ENCODE assay signal across 21 cellular contexts in genomic region chr5:116554764-116555163, GRCh38. TPM values are rescaled to one million over a fixed set of nuclear protein-coding genes. Genes with fewer than 3 reads are reported as not detected.
DNase-seq lines count a peak whose midpoint lies in the region; ATAC-seq and TF ChIP-seq lines count a peak whose summit lies in the region.
"Had no signal": no experiment of that assay in that cellular context is flagged by ENCODE, and none has a peak within 500 bp of the region (broad histone marks: within the 10 kb centered on the region; RNA-seq: fewer than 3 reads in every experiment).

No MANE protein-coding gene starts in this region.

- H3K9me3 Mint-ChIP-seq in brain (peaks cover 0 to 2% (median 0%) of the 10 kb centered on the region in 5 experiments), HFFc6 (no peaks in the 10 kb centered on the region)
- H3K9me3 Mint-ChIP-seq: activated B cell treated with CpG ODN at 0.5 μM for 24 hours; activated T-helper 1 cell treated with anti-CD3 and anti-CD28 coated beads, Interleukin-12 subunit alpha, Interleukin-12 subunit beta, Interleukin-2, Interleukin-4 antibody, amounts not matched to agents 30 ng/mL and 10 ng/mL and 1 ng/mL, durations not matched to agents 14 hours and 24 hours and 36 hours; central memory CD8-positive, alpha-beta T cell; T-helper 1 cell treated with Interleukin-12 subunit alpha and Interleukin-12 subunit beta and Interleukin-4 antibody, amounts not matched to agents 30 μg/mL and 1 μg/mL, for 36 hours had no signal

- no peak for TF ChIP-seq CTCF in brain (conservative IDR thresholded peaks at IDR 0.05)
- TF ChIP-seq CTCF in HFFc6 (IDR thresholded peaks at IDR 0.05) = no peak

- H3K27me3 Mint-ChIP-seq in brain (no peaks in the 10 kb centered on the region), HFFc6 (ENCODE audit: insufficient read depth) (no peaks in the 10 kb centered on the region)

- H3K36me3 Mint-ChIP-seq in brain = peaks cover 9% of the 10 kb centered on the region
- H3K36me3 Mint-ChIP-seq in HFFc6 (ENCODE audit: low read depth) = no peaks in the 10 kb centered on the region

- H3K27ac Mint-ChIP-seq in brain = peak overlapping the region in 4 of 5 experiments; percentile 44 to 97 (median 89)
- no peak overlapping the region for H3K27ac Mint-ChIP-seq in HFFc6
- H3K27ac Mint-ChIP-seq: activated B cell treated with CpG ODN at 0.5 μM for 24 hours; activated T-helper 1 cell treated with anti-CD3 and anti-CD28 coated beads, Interleukin-12 subunit alpha, Interleukin-12 subunit beta, Interleukin-2, Interleukin-4 antibody, amounts not matched to agents 30 ng/mL and 10 ng/mL and 1 ng/mL, durations not matched to agents 14 hours and 24 hours and 36 hours; T-helper 1 cell treated with Interleukin-12 subunit alpha and Interleukin-12 subunit beta and Interleukin-4 antibody, amounts not matched to agents 30 μg/mL and 1 μg/mL, for 36 hours had no signal

- ATAC-seq in GM18870 (IDR thresholded peaks at IDR 0.05; ENCODE audit: unreplicated experiment) (no peak), GM19328 (IDR thresholded peaks at IDR 0.05; ENCODE audit: unreplicated experiment) (no peak)
- ATAC-seq: GM12878 had no signal

- peak overlapping the region in 1 of 5 experiments; percentile 46 for H3K4me3 Mint-ChIP-seq in brain
- no peak overlapping the region for H3K4me3 Mint-ChIP-seq in HFFc6
- H3K4me3 Mint-ChIP-seq: activated B cell treated with CpG ODN at 0.5 μM for 24 hours; activated T-helper 1 cell treated with anti-CD3 and anti-CD28 coated beads, Interleukin-12 subunit alpha, Interleukin-12 subunit beta, Interleukin-2, Interleukin-4 antibody, amounts not matched to agents 30 ng/mL and 10 ng/mL and 1 ng/mL, durations not matched to agents 14 hours and 24 hours and 36 hours; central memory CD8-positive, alpha-beta T cell; T-helper 1 cell treated with Interleukin-12 subunit alpha and Interleukin-12 subunit beta and Interleukin-4 antibody, amounts not matched to agents 30 μg/mL and 1 μg/mL, for 36 hours had no signal

- DNase-seq in Ammon's horn (ENCODE audit: low spot score) = peak; percentile 61
- DNase-seq in NCI-H1092 treated with DMSO at 0.1 percent for 48 hours (lab: John Stamatoyannopoulos, UW) = peak; percentile 60
- peak; percentile 19 for DNase-seq in myocyte (ENCODE audit: low read depth)
- no peak for DNase-seq in GF-D8 (lab: John Stamatoyannopoulos, UW)
- no peak for DNase-seq in HFFc6
- DNase-seq: activated B cell treated with CpG ODN at 0.5 μM for 24 hours; activated CD8-positive, alpha-beta memory T cell treated with anti-CD3 and anti-CD28 coated beads for 24 hours; Caco-2; HCEC 1CT; NCI-H2107; Right ventricle myocardium superior; spleen; stimulated activated naive CD4-positive, alpha-beta T cell treated with Interleukin-2 at 50 U/mL for 16 hours had no signal

- H3K4me1 Mint-ChIP-seq in brain (peaks cover 90% of the 10 kb centered on the region), HFFc6 (ENCODE audit: low read depth) (no peaks in the 10 kb centered on the region)
- H3K4me1 Mint-ChIP-seq: central memory CD8-positive, alpha-beta T cell had no signal

RNA-seq across cellular contexts. Expression of gene SEMA6A, which starts 19.9 kb away (rescaled TPM):
- 34.2 TPM for polyA plus RNA-seq in brain (ENCODE audit: insufficient read depth, low read depth, low replicate concordance)
- total RNA-seq in myocyte = 0.27 and 0.99 TPM in 2 replicates
- 1.9 TPM for polyA plus RNA-seq in myocyte (2012)
- under 1 TPM; 0.20 to 0.76 (median 0.44) TPM for total RNA-seq in HFFc6 (2021; fragmentation: NEBNext Ultra II Directional; extraction: Animal tissue kit (Norgen Biotek cat#: 25700))
- total RNA-seq: G401 had no signal

Comparison
In these comparisons a context has a peak if more than half of its experiments do, and no peak if none do; other contexts are left out.
1. DNase-seq: peak in Ammon's horn (single experiment), NCI-H1092 treated with DMSO at 0.1 percent for 48 hours (single experiment) and myocyte (single experiment); none in GF-D8 (single experiment) and HFFc6 (single experiment).